ENCODE assay signal across 22 cellular contexts in genomic region chr7:18384491-18385143, GRCh38.
DNase-seq lines count a peak whose midpoint lies in the region; ATAC-seq and TF ChIP-seq lines count a peak whose summit lies in the region.
"Had no signal": no experiment of that assay in that cellular context is flagged by ENCODE, and none has a peak within 500 bp of the region (broad histone marks: within the 10 kb centered on the region; RNA-seq: fewer than 3 reads in every experiment).

No MANE protein-coding gene starts in this region.

- DNase-seq in NCI-H2107 (lab: John Stamatoyannopoulos, UW) (peak; percentile 46), SK-N-DZ (ENCODE audit: low spot score) (peak; percentile 29), left kidney (ENCODE audit: low read depth, low spot score) (peak; percentile 22), foreskin keratinocyte (no peak), osteocyte (ENCODE audit: extremely low spot score, unreplicated experiment) (no peak)
- DNase-seq in stimulated activated naive CD4-positive, alpha-beta T cell treated with Interleukin-2 at 50 U/mL for 16 hours (lab: John Stamatoyannopoulos, UW), result no peak
- DNase-seq: activated CD4-positive, CD25-positive, alpha-beta regulatory T cell treated with anti-CD3 and anti-CD28 coated beads, Interleukin-2, amount 50 U/mL, for 72 hours; activated CD8-positive, alpha-beta memory T cell treated with anti-CD3 and anti-CD28 coated beads for 24 hours; brain microvascular endothelial cell; GM23248; Karpas-422; left cardiac atrium; NCI-H1694; NCI-H82; small intestine; stimulated activated CD4-positive, alpha-beta T cell treated with anti-CD3 and anti-CD28 coated beads, Interleukin-4, amount 100 ng/mL, for 24 hours; T1000 had no signal

- no peak overlapping the region for H3K27ac Mint-ChIP-seq in osteocyte (ENCODE audit: unreplicated experiment)
- H3K27ac Mint-ChIP-seq: activated naive CD8-positive, alpha-beta T cell; dendritic cell treated with granulocyte-macrophage colony-stimulating factor and Interleukin-4, amounts not matched to agents 40 ng/mL and 50 ng/mL, for 4 days had no signal

- H3K9ac ChIP-seq in HUES48 (ENCODE audit: low read depth, low read length), result no peak overlapping the region
- H3K9ac ChIP-seq: GM23248 had no signal

- H3K9me3 ChIP-seq in HUES48 (ENCODE audit: control insufficient read depth, insufficient read depth, low read length), result no peaks in the 10 kb centered on the region

- no peaks in the 10 kb centered on the region for H3K36me3 ChIP-seq in HUES48 (ENCODE audit: control insufficient read depth, insufficient read depth, low read length)
- H3K36me3 ChIP-seq: brain microvascular endothelial cell had no signal

- H3K36me3 Mint-ChIP-seq in osteocyte (ENCODE audit: unreplicated experiment), result no peaks in the 10 kb centered on the region
- H3K36me3 Mint-ChIP-seq: activated naive CD8-positive, alpha-beta T cell had no signal

- H3K27ac ChIP-seq in HUES48 (ENCODE audit: low read depth, low read length) (peak overlapping the region; percentile 37), foreskin keratinocyte (no peak overlapping the region)
- H3K27ac ChIP-seq: brain microvascular endothelial cell, GM23248 had no signal

- no peak for TF ChIP-seq CTCF in foreskin keratinocyte (conservative IDR thresholded peaks at IDR 0.05)
- no peak for TF ChIP-seq CTCF in osteocyte (IDR thresholded peaks at IDR 0.05)

- H3K4me1 ChIP-seq in HUES48 (ENCODE audit: control insufficient read depth, insufficient read depth, low read length) (peaks cover 36% of the 10 kb centered on the region), foreskin keratinocyte (no peaks in the 10 kb centered on the region)

- H3K27me3 Mint-ChIP-seq in osteocyte (ENCODE audit: unreplicated experiment), result no peaks in the 10 kb centered on the region
- H3K27me3 Mint-ChIP-seq: dendritic cell treated with granulocyte-macrophage colony-stimulating factor and Interleukin-4, amounts not matched to agents 40 ng/mL and 50 ng/mL, for 4 days had no signal

- H3K9me3 Mint-ChIP-seq in osteocyte (ENCODE audit: unreplicated experiment), result no peaks in the 10 kb centered on the region
- H3K9me3 Mint-ChIP-seq: dendritic cell treated with granulocyte-macrophage colony-stimulating factor and Interleukin-4, amounts not matched to agents 40 ng/mL and 50 ng/mL, for 4 days had no signal

- ATAC-seq in GM19328 (IDR thresholded peaks at IDR 0.05; ENCODE audit: unreplicated experiment) (no peak), foreskin keratinocyte (no peak)
- ATAC-seq: left cardiac atrium, SK-N-SH treated with all-trans-retinoic acid at 6 μM for 48 hours had no signal

- peaks cover 28% of the 10 kb centered on the region for H3K4me1 Mint-ChIP-seq in osteocyte (ENCODE audit: unreplicated experiment)

- H3K4me3 ChIP-seq in HUES48 (ENCODE audit: low read depth, low read length), result no peak overlapping the region
- H3K4me3 ChIP-seq: GM23248 had no signal

- H3K27me3 ChIP-seq in HUES48 (ENCODE audit: control insufficient read depth, insufficient read depth, low read length) (no peaks in the 10 kb centered on the region), foreskin keratinocyte (no peaks in the 10 kb centered on the region)
- H3K27me3 ChIP-seq: brain microvascular endothelial cell had no signal

- H3K4me3 Mint-ChIP-seq in osteocyte (ENCODE audit: unreplicated experiment), result no peak overlapping the region
- H3K4me3 Mint-ChIP-seq: activated naive CD8-positive, alpha-beta T cell; dendritic cell treated with granulocyte-macrophage colony-stimulating factor and Interleukin-4, amounts not matched to agents 40 ng/mL and 50 ng/mL, for 4 days had no signal

Comparison
In these comparisons a context has a peak if more than half of its experiments do, and no peak if none do; other contexts are left out.
1. DNase-seq: peak in NCI-H2107 (single experiment), SK-N-DZ (single experiment) and left kidney (single experiment); none in foreskin keratinocyte (0 of 2), stimulated activated naive CD4-positive, alpha-beta T cell treated with Interleukin-2 at 50 U/mL for 16 hours (single experiment) and osteocyte (single experiment).